ENCODE assay signal across 8 cellular contexts in the genomic region with DNA sequence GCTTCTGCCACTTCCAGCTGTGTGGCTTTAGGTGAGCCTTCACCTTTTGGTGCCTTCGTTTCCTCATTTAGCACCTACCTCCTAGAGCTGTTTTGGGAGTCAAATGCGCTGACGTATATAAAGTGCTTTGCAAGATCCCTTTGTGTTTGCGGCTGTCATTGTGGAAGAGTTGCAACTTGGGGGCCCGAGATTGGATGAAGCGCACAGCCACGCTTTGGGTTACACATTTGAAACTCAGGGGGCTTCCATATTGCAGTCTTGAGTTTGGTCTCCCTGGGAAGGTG. TPM values are rescaled to one million over a fixed set of nuclear protein-coding genes. Genes with fewer than 3 reads are reported as not detected.
A peak's percentile ranks its signal among the peaks of the same experiment; 100 is the strongest.
DNase-seq lines count a peak whose midpoint lies in the region; ATAC-seq and TF ChIP-seq lines count a peak whose summit lies in the region.

No MANE protein-coding gene starts in this region.

- no peaks in the 10 kb centered on the region for H3K9me3 ChIP-seq in BLaER1
- H3K9me3 ChIP-seq in naive thymus-derived CD4-positive, alpha-beta T cell (ENCODE audit: control insufficient read depth in 2 of 3, low read length in 3 of 3): no peaks in the 10 kb centered on the region

- peaks cover 80% of the 10 kb centered on the region for H3K4me1 ChIP-seq in BLaER1
- peaks cover 41 to 46% of the 10 kb centered on the region in 2 donors for H3K4me1 ChIP-seq in naive thymus-derived CD4-positive, alpha-beta T cell (ENCODE audit: control insufficient read depth in 2 of 2, insufficient read depth in 2 of 2, low read length in 2 of 2)

- POLR2A ChIA-PET in naive thymus-derived CD4-positive, alpha-beta T cell (lab: Charles Lee): interaction anchor here (1.1 to 3.3 kb wide), 4 partner anchors 13 to 260 kb away, joined by 3 to 11 read pairs (median 10); partner anchors contain the start of genes ABCB9, MPHOSPH9 and MTRFR

- TF ChIP-seq CTCF in cardiac fibroblast (IDR thresholded peaks at IDR 0.05; ENCODE audit: low read depth, low read length): no peak

- peak overlapping the region; percentile 95 for H3K27ac ChIP-seq in BLaER1
- peak overlapping the region; percentile 81 for H3K27ac ChIP-seq in naive thymus-derived CD4-positive, alpha-beta T cell (ENCODE audit: low read depth, low read length)

- peak overlapping the region; percentile 97 for H3K9ac ChIP-seq in BLaER1

- peak overlapping the region; percentile 90 to 99 (median 96) for H3K4me3 Mint-ChIP-seq in IgD-negative memory B cell
- H3K4me3 Mint-ChIP-seq in naive thymus-derived CD4-positive, alpha-beta T cell: peak overlapping the region; percentile 86 to 95 (median 90)

- DNase-seq in cardiac fibroblast (ENCODE audit: low read depth in 2 of 2): peak; percentile 16 to 37
- DNase-seq in naive thymus-derived CD4-positive, alpha-beta T cell: no peak
- DNase-seq in SHP77 (lab: John Stamatoyannopoulos, UW): no peak
- DNase-seq in AML-193 (lab: John Stamatoyannopoulos, UW): no peak
- DNase-seq in NCI-H1436 (lab: John Stamatoyannopoulos, UW): no peak

- ATAC-seq in naive thymus-derived CD4-positive, alpha-beta T cell: no peak
- ATAC-seq in GM19452 (IDR thresholded peaks at IDR 0.05; ENCODE audit: unreplicated experiment): no peak

- H3K4me3 ChIP-seq in BLaER1: peak overlapping the region; percentile 99
- H3K4me3 ChIP-seq in cardiac fibroblast (replicated peaks in 1 of 2; ENCODE audit: low read depth in 2 of 2, low read length in 2 of 2): peak overlapping the region; percentile 86 to 91
- H3K4me3 ChIP-seq in naive thymus-derived CD4-positive, alpha-beta T cell (ENCODE audit: low read length): peak overlapping the region; percentile 84

- no peaks in the 10 kb centered on the region for H3K27me3 ChIP-seq in BLaER1
- no peaks in the 10 kb centered on the region for H3K27me3 ChIP-seq in naive thymus-derived CD4-positive, alpha-beta T cell (ENCODE audit: control insufficient read depth in 2 of 2, insufficient read depth in 2 of 2, low read length in 2 of 2)

- peaks cover 56% of the 10 kb centered on the region for H3K36me3 ChIP-seq in BLaER1
- H3K36me3 ChIP-seq in naive thymus-derived CD4-positive, alpha-beta T cell (ENCODE audit: control insufficient read depth in 2 of 3, insufficient read depth in 3 of 3, low read length in 3 of 3): peaks cover 0 to 40% (median 3%) of the 10 kb centered on the region in 3 experiments

- H4K20me1 ChIP-seq in BLaER1: peaks cover 41% of the 10 kb centered on the region

- H3K4me2 ChIP-seq in BLaER1: peak overlapping the region; percentile 97

- H3K27ac Mint-ChIP-seq in IgD-negative memory B cell: peak overlapping the region; percentile 73 to 85 (median 74)
- peak overlapping the region; percentile 81 to 92 (median 87) for H3K27ac Mint-ChIP-seq in naive thymus-derived CD4-positive, alpha-beta T cell

- H3K4me1 Mint-ChIP-seq in IgD-negative memory B cell: peaks cover 9 to 30% (median 10%) of the 10 kb centered on the region in 3 donors
- H3K4me1 Mint-ChIP-seq in naive thymus-derived CD4-positive, alpha-beta T cell: peaks cover 35 to 73% (median 55%) of the 10 kb centered on the region in 7 donors

- no peaks in the 10 kb centered on the region for H3K27me3 Mint-ChIP-seq in IgD-negative memory B cell
- no peaks in the 10 kb centered on the region for H3K27me3 Mint-ChIP-seq in naive thymus-derived CD4-positive, alpha-beta T cell

- intact Hi-C loops in naive thymus-derived CD4-positive, alpha-beta T cell (cut with micrococcal nuclease): loop anchor here (1.0 to 10.0 kb wide), 8 partner anchors 13 to 1395 kb away; partner anchors contain the start of genes ABCB9 (in 1 of the 2), CCDC92 (in 1 of the 2), DIABLO (in 1 of the 2) and KDM2B (in 1 of the 2)

- CTCF ChIA-PET in naive thymus-derived CD4-positive, alpha-beta T cell (lab: Charles Lee): no interaction called here

- no peaks in the 10 kb centered on the region for H3K9me3 Mint-ChIP-seq in IgD-negative memory B cell
- H3K9me3 Mint-ChIP-seq in naive thymus-derived CD4-positive, alpha-beta T cell: peaks cover 0 to 7% (median 0%) of the 10 kb centered on the region in 11 donors

- no peaks in the 10 kb centered on the region for H3K36me3 Mint-ChIP-seq in IgD-negative memory B cell
- H3K36me3 Mint-ChIP-seq in naive thymus-derived CD4-positive, alpha-beta T cell: peaks cover 0 to 14% (median under 1%) of the 10 kb centered on the region in 5 donors

RNA-seq across cellular contexts. Expression of gene ARL6IP4, which starts 0.6 kb away (rescaled TPM):
- polyA plus RNA-seq in IgD-negative memory B cell: 296 TPM
- total RNA-seq in naive thymus-derived CD4-positive, alpha-beta T cell: 100 to 1,000 TPM; 137 to 189 (median 169) TPM
- polyA plus RNA-seq in naive thymus-derived CD4-positive, alpha-beta T cell: 100 to 1,000 TPM; 201 to 295 TPM

RNA-seq across cellular contexts. Expression of gene OGFOD2, which starts 4.8 kb away (rescaled TPM):
- polyA plus RNA-seq in IgD-negative memory B cell: 20.2 TPM
- total RNA-seq in naive thymus-derived CD4-positive, alpha-beta T cell: 10 to 100 TPM; 17.4 to 49.1 (median 27.2) TPM
- 10 to 100 TPM; 16.8 to 19.5 TPM for polyA plus RNA-seq in naive thymus-derived CD4-positive, alpha-beta T cell

RNA-seq across cellular contexts. Expression of gene ABCB9, which starts 13.6 kb away (rescaled TPM):
- 0.93 TPM for polyA plus RNA-seq in IgD-negative memory B cell
- 1 to 10 TPM; 6.2 to 8.9 (median 7.1) TPM for total RNA-seq in naive thymus-derived CD4-positive, alpha-beta T cell
- polyA plus RNA-seq in naive thymus-derived CD4-positive, alpha-beta T cell: 1 to 10 TPM in 1 of 2 donors, under 1 TPM in 1; 0.74 to 1.5 TPM

Comparison
In these comparisons a context has a peak if more than half of its experiments do, and no peak if none do; other contexts are left out.
1. DNase-seq: peak in cardiac fibroblast (2 of 2); none in naive thymus-derived CD4-positive, alpha-beta T cell (0 of 9), SHP77 (0 of 2), AML-193 (0 of 2) and NCI-H1436 (single experiment).
2. Peak in every context shown above with its lines, with median percentiles within 50 percentile points of each other: H3K4me3 ChIP-seq.